Comparison of ENCODE assay signal across 24 cellular contexts in genomic region chr9:114061830-114062474, GRCh38. TPM values are rescaled to one million over a fixed set of nuclear protein-coding genes. Genes with fewer than 3 reads are reported as not detected.
"Had no signal": no experiment of that assay in that cellular context is flagged by ENCODE, and none has a peak within 500 bp of the region (broad histone marks: within the 10 kb centered on the region; RNA-seq: fewer than 3 reads in every experiment).

No MANE protein-coding gene starts in this region.

- H3K4me3 Mint-ChIP-seq: activated CD4-positive, alpha-beta T cell treated with anti-CD3 and anti-CD28 coated beads, Interleukin-2, amount 10 ng/mL, durations not matched to agents 7 days and 5 days; activated naive CD8-positive, alpha-beta T cell treated with anti-CD3 and anti-CD28 coated beads for 36 hours; naive thymus-derived CD8-positive, alpha-beta T cell; T-helper 17 cell; WTC11 had no signal

- H3K27ac ChIP-seq: ascending aorta, cardiac muscle cell, gastroesophageal sphincter, prostate gland, transverse colon had no signal

- H3K4me1 Mint-ChIP-seq: activated CD4-positive, alpha-beta T cell treated with anti-CD3 and anti-CD28 coated beads, Interleukin-2, amount 10 ng/mL, durations not matched to agents 7 days and 5 days; activated naive CD8-positive, alpha-beta T cell treated with anti-CD3 and anti-CD28 coated beads for 36 hours; T-helper 17 cell; WTC11 had no signal

- H3K4me3 ChIP-seq: ascending aorta, cardiac muscle cell, gastroesophageal sphincter, lung, prostate gland, transverse colon had no signal

- H3K27me3 ChIP-seq: ascending aorta, cardiac muscle cell had no signal

- H3K4me1 ChIP-seq: gastroesophageal sphincter, prostate gland had no signal

- H3K9me3 ChIP-seq: ascending aorta, prostate gland, transverse colon had no signal

- H3K27ac Mint-ChIP-seq: activated CD4-positive, alpha-beta T cell treated with anti-CD3 and anti-CD28 coated beads, Interleukin-2, amount 10 ng/mL, durations not matched to agents 7 days and 5 days; activated naive CD8-positive, alpha-beta T cell treated with anti-CD3 and anti-CD28 coated beads for 36 hours; naive thymus-derived CD8-positive, alpha-beta T cell; T-helper 17 cell; WTC11 had no signal

- DNase-seq: activated CD4-positive, alpha-beta T cell treated with anti-CD3 and anti-CD28 coated beads, Interleukin-2, amount 10 ng/mL, durations not matched to agents 7 days and 5 days; activated CD8-positive, alpha-beta memory T cell treated with anti-CD3 and anti-CD28 coated beads for 24 hours; activated effector memory CD4-positive, alpha-beta T cell treated with anti-CD3 and anti-CD28 coated beads, Interleukin-2, amount 50 U/mL, for 16 hours; activated naive CD8-positive, alpha-beta T cell treated with anti-CD3 and anti-CD28 coated beads for 36 hours; activated T-cell treated with anti-CD3 and anti-CD28 coated beads, Interleukin-2, amount 50 U/mL, for 1 hour; cortex of kidney; effector CD8-positive, alpha-beta T cell; hippocampal formation; kidney glomerular epithelial cell; naive thymus-derived CD8-positive, alpha-beta T cell; nucleus accumbens; stimulated activated CD4-positive, alpha-beta T cell treated with anti-CD3 and anti-CD28 coated beads, Interleukin-12 subunit alpha, Interleukin-12 subunit beta, amount 100 ng/mL, for 4 hours; stimulated activated naive CD4-positive, alpha-beta T cell; substantia nigra; T-helper 17 cell; transverse colon had no signal

- H3K9me3 Mint-ChIP-seq: activated CD4-positive, alpha-beta T cell treated with anti-CD3 and anti-CD28 coated beads, Interleukin-2, amount 10 ng/mL, durations not matched to agents 7 days and 5 days; activated naive CD8-positive, alpha-beta T cell treated with anti-CD3 and anti-CD28 coated beads for 36 hours; naive thymus-derived CD8-positive, alpha-beta T cell; WTC11 had no signal

- H3K36me3 ChIP-seq: ascending aorta, cardiac muscle cell, prostate gland, transverse colon had no signal

- H3K36me3 Mint-ChIP-seq: activated naive CD8-positive, alpha-beta T cell treated with anti-CD3 and anti-CD28 coated beads for 36 hours; naive thymus-derived CD8-positive, alpha-beta T cell; WTC11 had no signal

RNA-seq across cellular contexts. Expression of gene AMBP, which starts 16.1 kb away (rescaled TPM):
- total RNA-seq: activated CD4-positive, alpha-beta T cell treated with anti-CD3 and anti-CD28 coated beads, Interleukin-2, amount 10 ng/mL, durations not matched to agents 7 days and 5 days; activated naive CD8-positive, alpha-beta T cell treated with anti-CD3 and anti-CD28 coated beads for 36 hours; cardiac muscle cell; epithelial cell of proximal tubule; gastroesophageal sphincter; naive thymus-derived CD8-positive, alpha-beta T cell; sciatic nerve; T-helper 17 cell had no signal
- polyA plus RNA-seq: naive thymus-derived CD8-positive, alpha-beta T cell had no signal

RNA-seq across cellular contexts. Expression of gene KIF12, which starts 37.1 kb away (rescaled TPM):
- total RNA-seq: activated CD4-positive, alpha-beta T cell treated with anti-CD3 and anti-CD28 coated beads, Interleukin-2, amount 10 ng/mL, durations not matched to agents 7 days and 5 days; activated naive CD8-positive, alpha-beta T cell treated with anti-CD3 and anti-CD28 coated beads for 36 hours; ascending aorta; gastroesophageal sphincter; naive thymus-derived CD8-positive, alpha-beta T cell; T-helper 17 cell had no signal
- polyA plus RNA-seq: naive thymus-derived CD8-positive, alpha-beta T cell had no signal
